23 cellular contexts compared by ENCODE assay signal in the genomic region with DNA sequence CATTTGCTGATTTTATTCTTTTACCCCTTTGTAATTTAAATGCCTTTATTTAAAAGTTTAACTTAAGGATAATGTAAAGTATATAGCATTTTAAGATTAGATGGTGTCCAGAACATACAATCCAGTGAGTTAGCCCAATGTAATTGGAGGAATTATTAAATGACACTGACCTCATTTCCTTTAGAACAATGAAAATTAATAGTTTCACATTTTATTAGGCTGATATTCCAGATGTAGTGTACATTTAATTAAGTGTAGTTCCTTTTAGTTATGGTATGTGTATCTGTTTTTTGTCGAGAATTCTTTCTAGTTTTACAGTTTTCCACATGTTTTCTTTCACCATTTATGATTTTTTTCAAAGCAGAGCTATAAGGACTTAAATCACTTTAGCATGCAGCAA.
A peak's percentile ranks its signal among the peaks of the same experiment; 100 is the strongest.
DNase-seq lines count a peak whose midpoint lies in the region; ATAC-seq, FAIRE-seq and TF ChIP-seq lines count a peak whose summit lies in the region.
"Had no signal": no experiment of that assay in that cellular context is flagged by ENCODE, and none has a peak within 500 bp of the region (broad histone marks: within the 10 kb centered on the region; RNA-seq: fewer than 3 reads in every experiment).

No MANE protein-coding gene starts in this region.

- TF ChIP-seq CTCF in K562 (IDR thresholded peaks at IDR 0.05 in 2 of 3, conservative IDR thresholded peaks at IDR 0.05 in 1 of 3; ENCODE audit: insufficient read depth in 2 of 3, low read depth in 1 of 3, low read length in 3 of 3) (no peak), fibroblast of villous mesenchyme (IDR thresholded peaks at IDR 0.05; ENCODE audit: insufficient read depth, low read depth, low read length) (no peak), coronary artery (IDR thresholded peaks at IDR 0.05) (no peak)

- H3K9me3 ChIP-seq in SK-N-MC (ENCODE audit: low read depth, low read length) (no peaks in the 10 kb centered on the region; the same call in 1 of the 2 replicates), K562 (replicated peaks; ENCODE audit: control insufficient read depth, insufficient read depth, low read depth, low read length) (no peaks in the 10 kb centered on the region)
- H3K9me3 ChIP-seq: A549, BE2C, HAP-1 had no signal

- BruUV-seq in K562 (replicated peaks; lab: Mats Ljungman, UMichigan) = no TSS peak

- H3K4me1 ChIP-seq in K562 (replicated peaks in 1 of 2; ENCODE audit: control insufficient read depth in 2 of 2, insufficient read depth in 2 of 2, low read length in 2 of 2) = no peaks in the 10 kb centered on the region
- H3K4me1 ChIP-seq: A549; BE2C; BLaER1 treated with 17β-estradiol and CSF1 and Interleukin-3, amounts not matched to agents 10 nM and 100 nM; HAP-1 had no signal

- no peaks in the 10 kb centered on the region for H3K36me3 ChIP-seq in SK-N-MC (ENCODE audit: insufficient read depth, low read length)
- H3K36me3 ChIP-seq in K562 (ENCODE audit: control insufficient read depth, insufficient read depth, low read length) = no peaks in the 10 kb centered on the region
- H3K36me3 ChIP-seq: BE2C, HAP-1 had no signal

- TF ChIP-seq EP300 in K562 (IDR thresholded peaks at IDR 0.05; ENCODE audit: low read length) = no peak

- TF ChIP-seq RAD21 in K562 (CRISPR knock-in tag; conservative IDR thresholded peaks at IDR 0.05 in 1 of 2, IDR thresholded peaks at IDR 0.05 in 1 of 2) = no peak

- TF ChIP-seq POLR2A in K562 (conservative IDR thresholded peaks at IDR 0.05) = no peak

- DNase-seq in SK-N-MC (ENCODE audit: low read depth, low spot score) (no peak), K562 (ENCODE audit: extremely low read depth in 1 of 4, low spot score in 3 of 4) (no peak), fibroblast of villous mesenchyme (ENCODE audit: low read depth) (peak; percentile 15), coronary artery (ENCODE audit: low spot score) (no peak), D341Med (ENCODE audit: low spot score) (no peak), C1 segment of cervical spinal cord (lab: John Stamatoyannopoulos, UW) (no peak)
- DNase-seq: 8988T; ACHN; AML-193; BE2C; Calu3; CD4-positive, alpha-beta memory T cell; COR-L47; DMS153; DND-41; GOT3; HFFc6 had no signal

- ATAC-seq in K562 (no peak), GM18858 (IDR thresholded peaks at IDR 0.05; ENCODE audit: unreplicated experiment) (no peak)
- ATAC-seq: A549 had no signal

- CTCF ChIA-PET in K562 (lab: Yijun Ruan, JAX; ENCODE audit: low intra/inter-chr PET ratio) = no interaction called here

- 45% methylated on average over 1 of the region's 1 CpG for WGBS in K562 (ENCODE audit: insufficient coverage, low coverage, missing lambda C conversion rate)

- peak; percentile 69 for FAIRE-seq in K562 (lab: Jason Lieb, UNC)
- FAIRE-seq: A549, GM12892, H54 had no signal

- H3K79me2 ChIP-seq in K562 (ENCODE audit: control insufficient read depth, insufficient read depth, low read length) = peaks cover 6% of the 10 kb centered on the region; the same call in 1 of the 3 replicates

- POLR2A ChIA-PET in K562 (lab: Yijun Ruan, JAX) = interaction anchor here (1.3 kb wide), 1 partner anchor 17 kb away, joined by 3 read pairs; no protein-coding TSS in a partner anchor

- H3K4me2 ChIP-seq in K562 (ENCODE audit: insufficient read depth, low read length) = no peak overlapping the region
- H3K4me2 ChIP-seq: A549; BLaER1 treated with 17β-estradiol and CSF1 and Interleukin-3, amounts not matched to agents 10 nM and 100 nM had no signal

- no peaks in the 10 kb centered on the region for H3K9me1 ChIP-seq in K562 (ENCODE audit: control insufficient read depth, insufficient read depth, low read length)

- no peaks in the 10 kb centered on the region for H3K27me3 ChIP-seq in K562 (ENCODE audit: control insufficient read depth in 2 of 2, insufficient read depth in 2 of 2, low read length in 2 of 2)
- H3K27me3 ChIP-seq: BE2C; BLaER1 treated with 17β-estradiol and CSF1 and Interleukin-3, amounts not matched to agents 10 nM and 100 nM had no signal

- H3K4me3 ChIP-seq in SK-N-MC (peak overlapping the region; percentile 21; the same call in 1 of the 2 replicates), K562 (no peak overlapping the region), fibroblast of villous mesenchyme (ENCODE audit: low read depth, low read length) (no peak overlapping the region), coronary artery (no peak overlapping the region)
- H3K4me3 ChIP-seq: A549; BLaER1 treated with 17β-estradiol and CSF1 and Interleukin-3, amounts not matched to agents 10 nM and 100 nM; HAP-1 had no signal

- intact Hi-C loops in K562 (cut with micrococcal nuclease) = no loop called here

- H3K27ac ChIP-seq in SK-N-MC (peak overlapping the region; percentile 51), K562 (ENCODE audit: extremely low read depth, low read depth, low read length) (no peak overlapping the region), coronary artery (no peak overlapping the region)
- H3K27ac ChIP-seq: A549; BLaER1 treated with 17β-estradiol and CSF1 and Interleukin-3, amounts not matched to agents 10 nM and 100 nM had no signal

- in situ Hi-C loops in K562 (cut with MboI) = no loop called here

- no peaks in the 10 kb centered on the region for H4K20me1 ChIP-seq in K562 (replicated peaks; ENCODE audit: control insufficient read depth, insufficient read depth, low read length)
- H4K20me1 ChIP-seq: BLaER1 treated with 17β-estradiol and CSF1 and Interleukin-3, amounts not matched to agents 10 nM and 100 nM had no signal

- no peak overlapping the region for H2AFZ ChIP-seq in K562 (ENCODE audit: low read depth, low read length)

- H3K9ac ChIP-seq in SK-N-MC (ENCODE audit: insufficient read length) (no peak overlapping the region), K562 (ENCODE audit: insufficient read depth in 1 of 2, low read depth in 2 of 2, low read length in 2 of 2) (no peak overlapping the region)
- H3K9ac ChIP-seq: BLaER1 treated with 17β-estradiol and CSF1 and Interleukin-3, amounts not matched to agents 10 nM and 100 nM had no signal

TF ChIP-seq in K562, 482 proteins besides CTCF, POLR2A, EP300 and RAD21:
- no peak for TF ChIP-seq ZSCAN32 (CRISPR knock-in tag; IDR thresholded peaks at IDR 0.05)
- TF ChIP-seq ZC3H11A (IDR thresholded peaks at IDR 0.05; ENCODE audit: low read depth, low read length) = no peak
- TF ChIP-seq LCOR (CRISPR knock-in tag; IDR thresholded peaks at IDR 0.05) = no peak
